ENCODE assay signal across 22 cellular contexts in genomic region chr17:61482467-61482866, GRCh38. TPM values are rescaled to one million over a fixed set of nuclear protein-coding genes. Genes with fewer than 3 reads are reported as not detected.
"Had no signal": no experiment of that assay in that cellular context is flagged by ENCODE, and none has a peak within 500 bp of the region (broad histone marks: within the 10 kb centered on the region; RNA-seq: fewer than 3 reads in every experiment).

No MANE protein-coding gene starts in this region.

- H3K9me3 ChIP-seq: esophagus muscularis mucosa, gastroesophageal sphincter, mucosa of descending colon, neutrophil, testis, tibial nerve had no signal

- H3K36me3 ChIP-seq: esophagus muscularis mucosa, gastroesophageal sphincter, neutrophil, tibial nerve had no signal

- H3K4me1 ChIP-seq: esophagus muscularis mucosa, testis had no signal

- H3K27ac ChIP-seq: epithelial cell of prostate, esophagus muscularis mucosa, gastroesophageal sphincter, neutrophil, testis, tibial nerve had no signal

- DNase-seq: effector memory CD8-positive, alpha-beta T cell; foreskin fibroblast; immature natural killer cell; mammary epithelial cell; mucosa of descending colon; stimulated activated CD4-positive, alpha-beta T cell treated with anti-CD3 and anti-CD28 coated beads, Interleukin-2, amount 100 ng/mL, for 24 hours; stimulated activated CD4-positive, alpha-beta T cell treated with anti-CD3 and anti-CD28 coated beads, Interleukin-4, amount 100 ng/mL, for 4 hours; stimulated activated naive B cell treated with anti-CD40 and anti-IgM and Interleukin-4, amounts not matched to agents 10 μg/mL and 1 μg/mL and 100 μg/mL, for 72 hours; stimulated activated naive CD8-positive, alpha-beta T cell treated with anti-CD3 and anti-CD28 coated beads, Interleukin-15, amount 100 ng/mL, for 72 hours; testis had no signal

- H3K4me3 ChIP-seq: esophagus muscularis mucosa, gastroesophageal sphincter, mucosa of descending colon, testis, tibial nerve had no signal

- H3K27me3 ChIP-seq: gastroesophageal sphincter, testis had no signal

RNA-seq across cellular contexts. Expression of gene TBX4, which starts 30.2 kb away (rescaled TPM):
- total RNA-seq: esophagus muscularis mucosa; kidney epithelial cell; liver; mucosa of descending colon; naive thymus-derived CD8-positive, alpha-beta T cell; osteoblast; pulmonary artery endothelial cell; sciatic nerve; tibial nerve had no signal
- polyA plus RNA-seq: immature natural killer cell; liver; naive thymus-derived CD8-positive, alpha-beta T cell; neural cell had no signal
